8 cellular contexts compared by ENCODE assay signal in the genomic region with DNA sequence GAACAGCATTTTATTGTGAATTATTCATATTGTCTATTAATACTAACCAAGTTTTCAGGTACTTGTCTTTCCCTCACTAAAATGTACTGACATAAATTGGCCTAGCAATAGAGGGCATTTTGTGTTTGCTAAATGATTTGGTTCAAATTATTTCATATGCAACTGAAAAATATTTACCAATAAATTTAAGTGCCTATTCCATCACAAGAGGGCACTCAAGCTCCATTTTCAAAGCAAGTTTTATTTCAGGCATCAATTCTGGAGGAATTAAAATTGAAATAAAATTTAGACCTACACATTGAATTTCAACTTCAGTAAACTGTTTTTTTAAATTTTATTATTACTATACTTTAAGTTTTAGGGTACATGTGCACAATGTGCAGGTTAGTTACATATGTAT.
DNase-seq lines count a peak whose midpoint lies in the region; ATAC-seq, FAIRE-seq and TF ChIP-seq lines count a peak whose summit lies in the region.

No MANE protein-coding gene starts in this region.

- no peak overlapping the region for H3K4me3 ChIP-seq in GM12865 (ENCODE audit: low read depth, low read length)
- no peak overlapping the region for H3K4me3 ChIP-seq in RWPE2 (ENCODE audit: severe bottlenecking)

- H3K9me3 ChIP-seq in RWPE2 (ENCODE audit: severe bottlenecking) = no peaks in the 10 kb centered on the region

- intact Hi-C loops in activated CD4-positive, alpha-beta T cell treated with anti-CD3 and anti-CD28 coated beads for 36 hours (cut with DNase I, micrococcal nuclease) = loop anchor here in 1 of 2 experiments (5.0 kb wide), 1 partner anchor 1100 kb away; no protein-coding TSS in a partner anchor

- H3K27me3 Mint-ChIP-seq in activated CD4-positive, alpha-beta T cell treated with anti-CD3 and anti-CD28 coated beads for 36 hours = peaks cover 2% of the 10 kb centered on the region

- no peak overlapping the region for H3K27ac ChIP-seq in RWPE2 (ENCODE audit: poor library complexity, severe bottlenecking)
- no peak overlapping the region for H3K27ac ChIP-seq in foreskin keratinocyte

- peak; percentile 88 for FAIRE-seq in A204.1 (lab: Jason Lieb, UNC)

- H3K36me3 Mint-ChIP-seq in activated CD4-positive, alpha-beta T cell treated with anti-CD3 and anti-CD28 coated beads for 36 hours (ENCODE audit: low read depth) = no peaks in the 10 kb centered on the region

- DNase-seq in GM12865 (ENCODE audit: low read depth) (peak; percentile 24), RWPE2 (ENCODE audit: low spot score) (no peak), foreskin keratinocyte (peak in 1 of 2 donors; percentile 13), A172 (ENCODE audit: low spot score) (no peak), H4 (ENCODE audit: low spot score) (no peak)
- no peak for DNase-seq in activated CD4-positive, alpha-beta T cell treated with anti-CD3 and anti-CD28 coated beads for 36 hours

- H3K4me1 ChIP-seq in RWPE2 (ENCODE audit: insufficient read depth, poor library complexity, severe bottlenecking) (no peaks in the 10 kb centered on the region), foreskin keratinocyte (no peaks in the 10 kb centered on the region)

- no peaks in the 10 kb centered on the region for H3K9me3 Mint-ChIP-seq in activated CD4-positive, alpha-beta T cell treated with anti-CD3 and anti-CD28 coated beads for 36 hours (ENCODE audit: low read depth)

- H3K36me3 ChIP-seq in RWPE2 (ENCODE audit: low read depth) = no peaks in the 10 kb centered on the region

- CTCF ChIA-PET in activated CD4-positive, alpha-beta T cell treated with anti-CD3 and anti-CD28 coated beads for 36 hours (lab: Charles Lee) = no interaction called here

- ATAC-seq in RWPE2 (ENCODE audit: low read depth) (no peak), foreskin keratinocyte (no peak), HG02642 (IDR thresholded peaks at IDR 0.05; ENCODE audit: poor library complexity, unreplicated experiment) (no peak)
- ATAC-seq in activated CD4-positive, alpha-beta T cell treated with anti-CD3 and anti-CD28 coated beads for 36 hours = no peak

- H3K4me3 Mint-ChIP-seq in activated CD4-positive, alpha-beta T cell treated with anti-CD3 and anti-CD28 coated beads for 36 hours = no peak overlapping the region

- H3K27me3 ChIP-seq in RWPE2 (ENCODE audit: insufficient read depth, poor library complexity, severe bottlenecking) (no peaks in the 10 kb centered on the region), foreskin keratinocyte (no peaks in the 10 kb centered on the region)

- POLR2A ChIA-PET in activated CD4-positive, alpha-beta T cell treated with anti-CD3 and anti-CD28 coated beads for 36 hours (lab: Charles Lee) = no interaction called here

- no peaks in the 10 kb centered on the region for H3K4me1 Mint-ChIP-seq in activated CD4-positive, alpha-beta T cell treated with anti-CD3 and anti-CD28 coated beads for 36 hours

- H3K27ac Mint-ChIP-seq in activated CD4-positive, alpha-beta T cell treated with anti-CD3 and anti-CD28 coated beads for 36 hours = no peak overlapping the region

- TF ChIP-seq CTCF in GM12865 (IDR thresholded peaks at IDR 0.05; ENCODE audit: insufficient read depth, low read depth, low read length, missing control alignments) = peak; percentile 16
- TF ChIP-seq CTCF in RWPE2 (IDR thresholded peaks at IDR 0.05; ENCODE audit: poor library complexity, severe bottlenecking) = peak; percentile 74
- peak; percentile 68 for TF ChIP-seq CTCF in foreskin keratinocyte (conservative IDR thresholded peaks at IDR 0.05)

Comparison
In these comparisons a context has a peak if more than half of its experiments do, and no peak if none do; other contexts are left out.
1. CTCF ChIP-seq: peak in every context shown above with its lines; median percentile 74 in RWPE2; 68 in foreskin keratinocyte; 16 in GM12865.